Comparison of ENCODE assay signal across 16 cellular contexts in genomic region chr5:61347088-61347487, GRCh38. TPM values are rescaled to one million over a fixed set of nuclear protein-coding genes. Genes with fewer than 3 reads are reported as not detected.
DNase-seq lines count a peak whose midpoint lies in the region; ATAC-seq and TF ChIP-seq lines count a peak whose summit lies in the region.
"Had no signal": no experiment of that assay in that cellular context is flagged by ENCODE, and none has a peak within 500 bp of the region (broad histone marks: within the 10 kb centered on the region; RNA-seq: fewer than 3 reads in every experiment).

No MANE protein-coding gene starts in this region.

- peaks cover 10 to 11% of the 10 kb centered on the region in 2 donors for H3K36me3 Mint-ChIP-seq in CD14-positive monocyte
- peaks cover 8% of the 10 kb centered on the region for H3K36me3 Mint-ChIP-seq in endothelial cell (ENCODE audit: low read depth, unreplicated experiment)
- no peaks in the 10 kb centered on the region for H3K36me3 Mint-ChIP-seq in naive thymus-derived CD4-positive, alpha-beta T cell
- H3K36me3 Mint-ChIP-seq: naive thymus-derived CD8-positive, alpha-beta T cell had no signal

- H3K27me3 Mint-ChIP-seq in CD14-positive monocyte (ENCODE audit: low read depth in 3 of 3): no peaks in the 10 kb centered on the region
- peaks cover 2% of the 10 kb centered on the region for H3K27me3 Mint-ChIP-seq in endothelial cell (ENCODE audit: unreplicated experiment)
- no peaks in the 10 kb centered on the region for H3K27me3 Mint-ChIP-seq in naive thymus-derived CD4-positive, alpha-beta T cell
- H3K27me3 Mint-ChIP-seq: dendritic cell treated with granulocyte-macrophage colony-stimulating factor and Interleukin-4, amounts not matched to agents 40 ng/mL and 50 ng/mL, for 4 days; naive thymus-derived CD8-positive, alpha-beta T cell had no signal

- no peaks in the 10 kb centered on the region for H3K27me3 ChIP-seq in naive thymus-derived CD4-positive, alpha-beta T cell (ENCODE audit: control insufficient read depth in 2 of 2, insufficient read depth in 2 of 2, low read length in 2 of 2)
- H3K27me3 ChIP-seq: esophagus muscularis mucosa had no signal

- H3K9me3 Mint-ChIP-seq in CD14-positive monocyte (peaks cover 0 to 3% (median 0%) of the 10 kb centered on the region in 7 donors), endothelial cell (ENCODE audit: unreplicated experiment) (no peaks in the 10 kb centered on the region)
- peaks cover 0 to 4% (median 0%) of the 10 kb centered on the region in 11 donors for H3K9me3 Mint-ChIP-seq in naive thymus-derived CD4-positive, alpha-beta T cell
- H3K9me3 Mint-ChIP-seq: dendritic cell treated with granulocyte-macrophage colony-stimulating factor and Interleukin-4, amounts not matched to agents 40 ng/mL and 50 ng/mL, for 4 days; naive thymus-derived CD8-positive, alpha-beta T cell had no signal

- POLR2A ChIA-PET in naive thymus-derived CD4-positive, alpha-beta T cell (lab: Charles Lee): interaction anchor here (1.3 kb wide), 1 partner anchor 15 kb away, joined by 6 read pairs; the partner anchor contains the start of gene ZSWIM6

- CTCF ChIA-PET in naive thymus-derived CD4-positive, alpha-beta T cell (lab: Charles Lee): interaction anchor here (1.5 kb wide), 1 partner anchor 11 kb away, joined by 4 read pairs; no protein-coding TSS in a partner anchor

- no peaks in the 10 kb centered on the region for H3K9me3 ChIP-seq in naive thymus-derived CD4-positive, alpha-beta T cell (ENCODE audit: control insufficient read depth in 2 of 3, low read length in 3 of 3)
- H3K9me3 ChIP-seq: esophagus muscularis mucosa had no signal

- no peak for TF ChIP-seq POLR2A in NB4 (IDR thresholded peaks at IDR 0.05; ENCODE audit: extremely low read depth, insufficient read length)

- DNase-seq in CD14-positive monocyte (ENCODE audit: low spot score): no peak
- DNase-seq in NB4 (ENCODE audit: low read depth): peak; percentile 55
- no peak for DNase-seq in endothelial cell (ENCODE audit: low spot score)
- no peak for DNase-seq in naive thymus-derived CD4-positive, alpha-beta T cell
- DNase-seq in cerebellar cortex (ENCODE audit: low spot score): no peak
- DNase-seq in activated CD4-positive, alpha-beta T cell treated with anti-CD3 and anti-CD28 coated beads for 48 hours: no peak
- DNase-seq: C1 segment of cervical spinal cord; DMS79 treated with DMSO at 0.1 percent for 48 hours; GOT3; hypothalamus; naive thymus-derived CD8-positive, alpha-beta T cell; NCI-H187 treated with DMSO at 0.1 percent for 48 hours had no signal

- intact Hi-C loops in CD14-positive monocyte (cut with micrococcal nuclease): no loop called here
- intact Hi-C loops in naive thymus-derived CD4-positive, alpha-beta T cell (cut with micrococcal nuclease): no loop called here

- H3K36me3 ChIP-seq in naive thymus-derived CD4-positive, alpha-beta T cell (ENCODE audit: control insufficient read depth in 2 of 3, insufficient read depth in 3 of 3, low read length in 3 of 3): no peaks in the 10 kb centered on the region
- H3K36me3 ChIP-seq: esophagus muscularis mucosa had no signal

- ATAC-seq in naive thymus-derived CD4-positive, alpha-beta T cell: peak; percentile 12
- ATAC-seq in HG03039 (IDR thresholded peaks at IDR 0.05; ENCODE audit: unreplicated experiment): no peak
- ATAC-seq in GM18870 (IDR thresholded peaks at IDR 0.05; ENCODE audit: unreplicated experiment): no peak
- ATAC-seq: naive thymus-derived CD8-positive, alpha-beta T cell had no signal

- no peak overlapping the region for H3K27ac ChIP-seq in naive thymus-derived CD4-positive, alpha-beta T cell (ENCODE audit: low read depth, low read length)
- H3K27ac ChIP-seq: esophagus muscularis mucosa had no signal

- peaks cover 0 to 3% of the 10 kb centered on the region in 2 donors for H3K4me1 ChIP-seq in naive thymus-derived CD4-positive, alpha-beta T cell (ENCODE audit: control insufficient read depth in 2 of 2, insufficient read depth in 2 of 2, low read length in 2 of 2)

- H3K4me1 Mint-ChIP-seq in CD14-positive monocyte: peaks cover 89% of the 10 kb centered on the region
- peaks cover 59% of the 10 kb centered on the region for H3K4me1 Mint-ChIP-seq in endothelial cell (ENCODE audit: unreplicated experiment)
- H3K4me1 Mint-ChIP-seq in naive thymus-derived CD4-positive, alpha-beta T cell: peaks cover under 1 to 90% (median 66%) of the 10 kb centered on the region in 7 donors

- TF ChIP-seq CTCF in CD14-positive monocyte (IDR thresholded peaks at IDR 0.05) (peak; percentile 20), NB4 (IDR thresholded peaks at IDR 0.05; ENCODE audit: low read depth, low read length) (no peak), endothelial cell (IDR thresholded peaks at IDR 0.05; ENCODE audit: unreplicated experiment) (no peak)

- H3K4me3 ChIP-seq in NB4 (ENCODE audit: low read depth, low read length): no peak overlapping the region
- no peak overlapping the region for H3K4me3 ChIP-seq in naive thymus-derived CD4-positive, alpha-beta T cell (ENCODE audit: low read length)
- H3K4me3 ChIP-seq: esophagus muscularis mucosa had no signal

- H3K4me3 Mint-ChIP-seq in CD14-positive monocyte (no peak overlapping the region), endothelial cell (ENCODE audit: unreplicated experiment) (peak overlapping the region; percentile 39)
- no peak overlapping the region for H3K4me3 Mint-ChIP-seq in naive thymus-derived CD4-positive, alpha-beta T cell
- H3K4me3 Mint-ChIP-seq: dendritic cell treated with granulocyte-macrophage colony-stimulating factor and Interleukin-4, amounts not matched to agents 40 ng/mL and 50 ng/mL, for 4 days; naive thymus-derived CD8-positive, alpha-beta T cell had no signal

- H3K27ac Mint-ChIP-seq in CD14-positive monocyte (peak overlapping the region in 5 of 7 donors; percentile 27 to 89 (median 66)), endothelial cell (ENCODE audit: unreplicated experiment) (no peak overlapping the region)
- H3K27ac Mint-ChIP-seq in naive thymus-derived CD4-positive, alpha-beta T cell: no peak overlapping the region
- H3K27ac Mint-ChIP-seq: dendritic cell treated with granulocyte-macrophage colony-stimulating factor and Interleukin-4, amounts not matched to agents 40 ng/mL and 50 ng/mL, for 4 days had no signal

RNA-seq across cellular contexts. Expression of gene ZSWIM6, which starts 15.0 kb away (rescaled TPM):
- 1 to 10 TPM; 1.7 to 2.7 TPM for polyA plus RNA-seq in CD14-positive monocyte
- 77.0 TPM for total RNA-seq in endothelial cell (ENCODE audit: unreplicated experiment)
- 10 to 100 TPM in 3 of 5 experiments, 1 to 10 TPM in 2; 4.2 to 18.5 (median 11.5) TPM for total RNA-seq in naive thymus-derived CD4-positive, alpha-beta T cell
- under 1 TPM; 0.29 to 0.48 TPM for polyA plus RNA-seq in naive thymus-derived CD4-positive, alpha-beta T cell

Comparison
In these comparisons a context has a peak if more than half of its experiments do, and no peak if none do; other contexts are left out.
1. H3K27ac Mint-ChIP-seq: peak in CD14-positive monocyte (5 of 7); none in endothelial cell (single experiment) and naive thymus-derived CD4-positive, alpha-beta T cell (0 of 9).